In genomic region chr2:127067620-127068350, GRCh38 we compare ENCODE assay signal across 8 cellular contexts. TPM values are rescaled to one million over a fixed set of nuclear protein-coding genes. Genes with fewer than 3 reads are reported as not detected.
A peak's percentile ranks its signal among the peaks of the same experiment; 100 is the strongest.
DNase-seq lines count a peak whose midpoint lies in the region; ATAC-seq and TF ChIP-seq lines count a peak whose summit lies in the region.

No MANE protein-coding gene starts in this region.

- in situ Hi-C loops in gastrocnemius medialis (cut with MboI; ENCODE audit: low sequenced_read_pairs in 4 of 4): loop anchor here in 1 of 4 donors (10.0 to 25.0 kb wide), 2 partner anchors 87 to 445 kb away; no protein-coding TSS in a partner anchor

- 33 to 45% (median 37%) methylated on average over 12 to 19 of the region's 19 CpGs for WGBS in adrenal gland, 4 donors
- WGBS in right cardiac atrium: 52% methylated on average over 19 of the region's 19 CpGs

- TF ChIP-seq CTCF in GM12864 (IDR thresholded peaks at IDR 0.05; ENCODE audit: low read depth, low read length, missing control alignments): peak; percentile 81
- peak; percentile 76 to 94 (median 91) for TF ChIP-seq CTCF in adrenal gland (IDR thresholded peaks at IDR 0.05)
- TF ChIP-seq CTCF in gastrocnemius medialis (IDR thresholded peaks at IDR 0.05 in 4 of 5, conservative IDR thresholded peaks at IDR 0.05 in 1 of 5): peak; percentile 89 to 97 (median 95)

- H3K36me3 ChIP-seq in adrenal gland (replicated peaks in 1 of 2) (peaks cover 0 to 23% of the 10 kb centered on the region in 2 donors), gastrocnemius medialis (peaks cover 0 to 24% of the 10 kb centered on the region in 2 donors)

- H3K4me1 ChIP-seq in adrenal gland (replicated peaks in 1 of 2) (peaks cover 30 to 53% of the 10 kb centered on the region in 2 donors), right cardiac atrium (ENCODE audit: control insufficient read depth, insufficient read depth, low read length) (peaks cover 3% of the 10 kb centered on the region), gastrocnemius medialis (peaks cover 84 to 97% of the 10 kb centered on the region in 2 donors)

- ATAC-seq in HG03354 (IDR thresholded peaks at IDR 0.05; ENCODE audit: poor library complexity, severe bottlenecking, unreplicated experiment) (peak; percentile 49), right cardiac atrium (no peak), gastrocnemius medialis (peak; percentile 43 to 48), GM19328 (IDR thresholded peaks at IDR 0.05; ENCODE audit: unreplicated experiment) (no peak), HG02642 (IDR thresholded peaks at IDR 0.05; ENCODE audit: poor library complexity, unreplicated experiment) (no peak)

- H3K4me3 ChIP-seq in GM12864 (ENCODE audit: low read depth, low read length): no peak overlapping the region
- H3K4me3 ChIP-seq in adrenal gland: no peak overlapping the region
- H3K4me3 ChIP-seq in right cardiac atrium (ENCODE audit: low read length): no peak overlapping the region
- H3K4me3 ChIP-seq in gastrocnemius medialis: peak overlapping the region in 2 of 4 donors; percentile 41 to 44

- H3K9me3 ChIP-seq in adrenal gland (replicated peaks in 1 of 3) (no peaks in the 10 kb centered on the region), right cardiac atrium (ENCODE audit: control insufficient read depth, low read length) (no peaks in the 10 kb centered on the region), gastrocnemius medialis (no peaks in the 10 kb centered on the region)

- TF ChIP-seq POLR2A in adrenal gland (IDR thresholded peaks at IDR 0.05): no peak
- peak in 1 of 2 donors; percentile 25 for TF ChIP-seq POLR2A in gastrocnemius medialis (IDR thresholded peaks at IDR 0.05)

- H3K27me3 ChIP-seq in adrenal gland: no peaks in the 10 kb centered on the region
- H3K27me3 ChIP-seq in right cardiac atrium (ENCODE audit: control insufficient read depth, insufficient read depth): no peaks in the 10 kb centered on the region
- H3K27me3 ChIP-seq in gastrocnemius medialis: no peaks in the 10 kb centered on the region

- DNase-seq in GM12864 (ENCODE audit: low read depth) (no peak), SW480 (ENCODE audit: low spot score) (peak; percentile 82), adrenal gland (peak; percentile 78 to 92 (median 87)), right cardiac atrium (peak in 2 of 3 donors; percentile 82 to 87), gastrocnemius medialis (peak; percentile 93 to 97)

- H3K27ac ChIP-seq in adrenal gland: peak overlapping the region in 4 of 5 donors; percentile 26 to 85 (median 85)
- no peak overlapping the region for H3K27ac ChIP-seq in right cardiac atrium (ENCODE audit: low read length)
- peak overlapping the region; percentile 97 to 100 (median 100) for H3K27ac ChIP-seq in gastrocnemius medialis

- intact Hi-C loops in adrenal gland (cut with DNase I) (loop anchor here (5.0 to 10.0 kb wide), 3 partner anchors 35 to 227 kb away; partner anchors contain the start of genes BIN1 (in 1 of the 2) and ERCC3 (in 1 of the 2)), right cardiac atrium (cut with DNase I) (loop anchor here in 1 of 4 donors (10.0 kb wide), 1 partner anchor 107 kb away; no protein-coding TSS in a partner anchor), gastrocnemius medialis (cut with DNase I; ENCODE audit: low total_unique reads) (loop anchor here (1.0 to 10.0 kb wide), 4 partner anchors 14 to 345 kb away; partner anchors contain the start of gene MAP3K2)

RNA-seq across cellular contexts. Expression of gene BIN1, which starts 39.2 kb away (rescaled TPM):
- total RNA-seq in adrenal gland: 100 to 1,000 TPM in 7 of 8 donors, 10 to 100 TPM in 1; 84.0 to 207 (median 134) TPM
- polyA plus RNA-seq in adrenal gland: 100 to 1,000 TPM in 1 of 3 donors, 10 to 100 TPM in 2; 80.3 to 113 (median 97.5) TPM
- total RNA-seq in right cardiac atrium: 10 to 100 TPM in 3 of 4 donors, 1 to 10 TPM in 1; 6.6 to 12.0 (median 10.4) TPM
- polyA plus RNA-seq in right cardiac atrium: 5.9 TPM
- total RNA-seq in gastrocnemius medialis: 1,000 to 10,000 TPM; 1,150 to 2,167 (median 1,736) TPM

Comparison
In these comparisons a context has a peak if more than half of its experiments do, and no peak if none do; other contexts are left out.
1. ATAC-seq: peak in HG03354 (single experiment) and gastrocnemius medialis (2 of 2); none in right cardiac atrium (0 of 2), GM19328 (single experiment) and HG02642 (single experiment).
2. RNA of gene BIN1, which starts 39.2 kb away (total RNA-seq): 1,150 to 2,167 TPM in gastrocnemius medialis and 84.0 to 207 TPM in adrenal gland; 6.6 to 12.0 TPM in right cardiac atrium; every median in the first group is over 4 times any median in the second.
3. Peak in every context shown above with its lines, with median percentiles within 50 percentile points of each other: CTCF ChIP-seq.